Comparison of ENCODE assay signal across 20 cellular contexts in the genomic region with DNA sequence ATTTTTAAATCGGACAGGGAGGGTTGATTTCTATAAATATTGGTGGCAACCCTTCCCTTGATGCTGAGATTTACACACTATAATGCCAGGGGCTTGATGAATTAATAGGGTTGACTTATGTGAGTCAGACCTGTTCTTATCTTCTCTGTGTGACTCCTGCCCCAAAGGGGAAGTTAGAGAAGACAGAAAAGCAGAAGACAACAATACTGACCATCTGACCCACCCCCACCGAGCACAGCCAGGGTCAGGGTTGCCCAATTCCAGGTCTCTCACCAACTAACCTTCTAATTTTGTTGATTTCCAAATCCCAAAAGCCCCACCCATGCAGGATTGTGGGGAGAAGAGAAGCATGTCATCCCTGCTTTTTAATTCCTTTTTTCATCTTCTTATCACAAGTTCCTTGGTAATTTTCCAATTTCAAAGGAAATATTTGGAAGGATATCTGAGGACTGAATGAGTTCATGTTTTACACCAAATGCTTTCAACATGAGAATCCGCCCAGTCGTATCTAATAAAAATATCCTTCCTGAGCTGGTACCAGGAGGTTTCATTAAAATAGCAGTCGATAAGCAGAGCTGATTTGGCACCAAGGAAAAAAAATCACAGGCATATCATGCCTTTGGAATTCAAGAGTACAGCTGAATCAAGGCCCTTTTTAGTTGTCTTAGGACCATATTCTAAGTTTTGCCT.
A peak's percentile ranks its signal among the peaks of the same experiment; 100 is the strongest.
DNase-seq lines count a peak whose midpoint lies in the region; ATAC-seq and TF ChIP-seq lines count a peak whose summit lies in the region.
"Had no signal": no experiment of that assay in that cellular context is flagged by ENCODE, and none has a peak within 500 bp of the region (broad histone marks: within the 10 kb centered on the region; RNA-seq: fewer than 3 reads in every experiment).

No MANE protein-coding gene starts in this region.

- H3K36me3 Mint-ChIP-seq in nephron (ENCODE audit: low read depth), result no peaks in the 10 kb centered on the region
- H3K36me3 Mint-ChIP-seq in endodermal cell (ENCODE audit: low read depth), result no peaks in the 10 kb centered on the region
- H3K36me3 Mint-ChIP-seq: activated naive CD4-positive, alpha-beta T cell treated with anti-CD3 and anti-CD28 coated beads, Interleukin-2, amount 50 U/mL, for 72 hours had no signal

- no peak for TF ChIP-seq CTCF in NB4 (IDR thresholded peaks at IDR 0.05; ENCODE audit: low read depth, low read length)
- TF ChIP-seq CTCF in nephron (IDR thresholded peaks at IDR 0.05; ENCODE audit: unreplicated experiment in 3 of 3), result no peak
- TF ChIP-seq CTCF in endodermal cell (conservative IDR thresholded peaks at IDR 0.05), result no peak

- 92 to 100% methylated on average over 3 to 5 of the region's 5 CpGs for WGBS in endodermal cell (ENCODE audit: insufficient coverage in 1 of 2, insufficient read length in 1 of 2), 2 experiments

- H3K9me3 ChIP-seq in adipocyte (ENCODE audit: control insufficient read depth, low read length), result peaks cover 8% of the 10 kb centered on the region
- H3K9me3 ChIP-seq in endodermal cell (ENCODE audit: control insufficient read depth, low read length), result peaks cover 7% of the 10 kb centered on the region
- H3K9me3 ChIP-seq: gastrocnemius medialis, tibial artery had no signal

- H3K4me3 ChIP-seq in NB4 (ENCODE audit: low read depth, low read length) (no peak overlapping the region), adipocyte (ENCODE audit: low read length) (no peak overlapping the region), endodermal cell (ENCODE audit: low read length) (no peak overlapping the region)
- H3K4me3 ChIP-seq: gastrocnemius medialis, tibial artery had no signal

- H3K36me3 ChIP-seq in adipocyte (ENCODE audit: control insufficient read depth, insufficient read depth, low read length, severe bottlenecking), result no peaks in the 10 kb centered on the region
- H3K36me3 ChIP-seq in endodermal cell (ENCODE audit: control insufficient read depth, insufficient read depth, low read length), result no peaks in the 10 kb centered on the region
- H3K36me3 ChIP-seq: gastrocnemius medialis, tibial artery had no signal

- H3K4me1 ChIP-seq in adipocyte (ENCODE audit: control insufficient read depth, insufficient read depth, low read length), result peaks cover 16% of the 10 kb centered on the region
- H3K4me1 ChIP-seq in endodermal cell (ENCODE audit: control insufficient read depth, insufficient read depth, low read length), result peaks cover 3% of the 10 kb centered on the region
- H3K4me1 ChIP-seq: gastrocnemius medialis had no signal

- TF ChIP-seq POLR2A in NB4 (IDR thresholded peaks at IDR 0.05; ENCODE audit: extremely low read depth, insufficient read length), result no peak

- DNase-seq in CMK (ENCODE audit: low read depth), result peak; percentile 12
- peak; percentile 64 for DNase-seq in NB4 (ENCODE audit: low read depth)
- peak; percentile 36 for DNase-seq in adipocyte (ENCODE audit: low read depth)
- no peak for DNase-seq in stimulated activated CD4-positive, alpha-beta T cell treated with anti-CD3 and anti-CD28 coated beads, Interleukin-2, amount 100 ng/mL, for 48 hours
- no peak for DNase-seq in endodermal cell
- DNase-seq: activated CD4-positive, alpha-beta T cell treated with anti-CD3 and anti-CD28 coated beads for 48 hours; activated T-cell treated with anti-CD3 and anti-CD28 coated beads for 4 hours; caudate nucleus; gastrocnemius medialis; H7; NCI-H1436; NCI-H510A; retina; tibial artery had no signal

- H3K27ac ChIP-seq in endodermal cell (ENCODE audit: low read depth, low read length), result no peak overlapping the region
- H3K27ac ChIP-seq: gastrocnemius medialis, tibial artery had no signal

- H3K27me3 Mint-ChIP-seq in nephron (ENCODE audit: low read depth) (peaks cover 4% of the 10 kb centered on the region), endodermal cell (ENCODE audit: insufficient read depth) (no peaks in the 10 kb centered on the region)
- H3K27me3 Mint-ChIP-seq: B cell had no signal

- no peak overlapping the region for H3K4me3 Mint-ChIP-seq in nephron
- H3K4me3 Mint-ChIP-seq in endodermal cell, result no peak overlapping the region
- H3K4me3 Mint-ChIP-seq: B cell; T-helper 1 cell treated with Interleukin-12 subunit alpha and Interleukin-12 subunit beta and Interleukin-4 antibody, amounts not matched to agents 30 μg/mL and 1 μg/mL, for 36 hours had no signal

- no peak for ATAC-seq in HG03571 (IDR thresholded peaks at IDR 0.05; ENCODE audit: unreplicated experiment)
- ATAC-seq in HG03025 (IDR thresholded peaks at IDR 0.05; ENCODE audit: low FRiP score, unreplicated experiment), result no peak
- ATAC-seq: activated naive CD4-positive, alpha-beta T cell treated with anti-CD3 and anti-CD28 coated beads, Interleukin-2, amount 50 U/mL, for 72 hours; gastrocnemius medialis had no signal

- peaks cover 5% of the 10 kb centered on the region for H3K9me3 Mint-ChIP-seq in nephron
- peaks cover 4% of the 10 kb centered on the region for H3K9me3 Mint-ChIP-seq in endodermal cell

- H3K27me3 ChIP-seq in adipocyte (replicated peaks; ENCODE audit: control insufficient read depth, insufficient read depth, low read length) (no peaks in the 10 kb centered on the region), endodermal cell (ENCODE audit: control insufficient read depth, insufficient read depth, low read length, poor library complexity, severe bottlenecking) (no peaks in the 10 kb centered on the region)
- H3K27me3 ChIP-seq: gastrocnemius medialis, tibial artery had no signal

- no peak overlapping the region for H3K9ac ChIP-seq in adipocyte (ENCODE audit: low read length)
- no peak overlapping the region for H3K9ac ChIP-seq in endodermal cell (ENCODE audit: extremely low read depth, low read length, poor library complexity, severe bottlenecking)

- H3K27ac Mint-ChIP-seq in nephron, result peak overlapping the region in 2 of 3 experiments; percentile 81 to 82
- no peak overlapping the region for H3K27ac Mint-ChIP-seq in endodermal cell
- H3K27ac Mint-ChIP-seq: activated naive CD4-positive, alpha-beta T cell treated with anti-CD3 and anti-CD28 coated beads, Interleukin-2, amount 50 U/mL, for 72 hours; B cell; T-helper 1 cell treated with Interleukin-12 subunit alpha and Interleukin-12 subunit beta and Interleukin-4 antibody, amounts not matched to agents 30 μg/mL and 1 μg/mL, for 36 hours had no signal

- H3K4me1 Mint-ChIP-seq in nephron, result peaks cover 47% of the 10 kb centered on the region
- peaks cover 34% of the 10 kb centered on the region for H3K4me1 Mint-ChIP-seq in endodermal cell
- H3K4me1 Mint-ChIP-seq: B cell had no signal

Comparison
In these comparisons a context has a peak if more than half of its experiments do, and no peak if none do; other contexts are left out.
1. DNase-seq: peak in CMK (single experiment), NB4 (single experiment) and adipocyte (single experiment); none in stimulated activated CD4-positive, alpha-beta T cell treated with anti-CD3 and anti-CD28 coated beads, Interleukin-2, amount 100 ng/mL, for 48 hours (0 of 2) and endodermal cell (single experiment).